ENCODE assay signal across 8 cellular contexts in the genomic region with DNA sequence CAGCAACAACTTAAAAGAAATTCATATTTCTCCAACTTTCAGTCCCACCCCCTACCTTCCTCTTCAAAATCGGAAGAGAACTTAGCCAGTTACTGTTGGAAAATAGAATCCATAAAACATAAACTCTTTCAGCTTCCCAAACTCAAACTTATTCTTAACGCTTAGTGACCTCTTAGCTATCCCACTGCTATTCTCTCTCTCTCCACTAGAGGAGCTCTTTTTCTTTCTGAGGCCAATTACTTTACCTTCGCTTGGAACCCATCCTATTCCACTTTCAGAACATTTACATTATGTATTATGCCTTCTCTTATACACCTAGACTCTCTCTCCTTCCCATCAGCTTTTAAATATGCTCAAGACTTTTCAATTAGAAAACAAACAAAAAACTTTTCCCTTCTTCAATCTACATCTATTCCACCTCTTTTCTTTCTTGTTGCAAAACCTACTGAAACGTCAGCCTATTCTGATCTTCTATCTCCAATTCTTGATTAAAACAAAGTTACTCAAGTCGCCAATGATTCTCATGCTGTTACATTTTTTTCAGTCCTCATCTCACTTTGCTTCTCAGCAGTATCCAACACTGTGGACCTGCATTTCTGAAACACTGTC. TPM values are rescaled to one million over a fixed set of nuclear protein-coding genes. Genes with fewer than 3 reads are reported as not detected.
A peak's percentile ranks its signal among the peaks of the same experiment; 100 is the strongest.
DNase-seq lines count a peak whose midpoint lies in the region; ATAC-seq, FAIRE-seq and TF ChIP-seq lines count a peak whose summit lies in the region.

No MANE protein-coding gene starts in this region.

- H3K9me3 ChIP-seq in GM23248 (ENCODE audit: low read depth) (no peaks in the 10 kb centered on the region), breast epithelium (no peaks in the 10 kb centered on the region)

- peak; percentile 62 for TF ChIP-seq CTCF in D721Med (IDR thresholded peaks at IDR 0.05; ENCODE audit: insufficient read depth, missing control alignments)
- peak; percentile 51 to 67 (median 60) for TF ChIP-seq CTCF in breast epithelium (IDR thresholded peaks at IDR 0.05)

- no peaks in the 10 kb centered on the region for H4K20me1 ChIP-seq in GM23248 (ENCODE audit: insufficient read depth)

- no peaks in the 10 kb centered on the region for H3K9me3 Mint-ChIP-seq in memory B cell

- H3K27me3 Mint-ChIP-seq in memory B cell: peaks cover 2% of the 10 kb centered on the region

- in situ Hi-C loops in GM23248 (cut with MboI): no loop called here

- no peaks in the 10 kb centered on the region for H3K4me1 ChIP-seq in GM23248 (ENCODE audit: insufficient read depth)
- no peaks in the 10 kb centered on the region for H3K4me1 ChIP-seq in breast epithelium

- H2AFZ ChIP-seq in GM23248: no peak overlapping the region

- intact Hi-C loops in breast epithelium (cut with DNase I; ENCODE audit: low total_unique reads): no loop called here

- H3K9ac ChIP-seq in GM23248: no peak overlapping the region

- H3K4me3 ChIP-seq in GM23248 (no peak overlapping the region), breast epithelium (no peak overlapping the region)

- no peak overlapping the region for H3K4me3 Mint-ChIP-seq in memory B cell

- H3K9me2 ChIP-seq in GM23248 (ENCODE audit: insufficient read depth): no peaks in the 10 kb centered on the region

- no peaks in the 10 kb centered on the region for H3K4me1 Mint-ChIP-seq in memory B cell

- H3K27ac ChIP-seq in GM23248: no peak overlapping the region
- H3K27ac ChIP-seq in breast epithelium: no peak overlapping the region

- DNase-seq in D721Med (ENCODE audit: insufficient read length, low spot score) (no peak), GM23248 (peak; percentile 40), NCI-H2196 treated with DMSO at 0.1 percent for 48 hours (lab: John Stamatoyannopoulos, UW; ENCODE audit: unreplicated experiment) (peak; percentile 25), breast epithelium (ENCODE audit: low spot score in 2 of 2) (no peak), memory B cell (ENCODE audit: low spot score in 2 of 2) (peak in 1 of 2 donors; percentile 11), retina (no peak)
- no peak for DNase-seq in effector CD4-positive, alpha-beta T cell

- TF ChIP-seq POLR2A in breast epithelium (IDR thresholded peaks at IDR 0.05): no peak

- H3K4me2 ChIP-seq in GM23248 (ENCODE audit: unreplicated experiment): no peak overlapping the region

- peak; percentile 84 for FAIRE-seq in D721Med (lab: Jason Lieb, UNC)

- no peaks in the 10 kb centered on the region for H3K79me2 ChIP-seq in GM23248 (ENCODE audit: insufficient read depth)

- H3F3A ChIP-seq in GM23248 (ENCODE audit: insufficient read depth): no peaks in the 10 kb centered on the region

- 13 to 20% methylated on average over 5 of the region's 5 CpGs for WGBS in GM23248 (ENCODE audit: low coverage in 1 of 2, low lambda C conversion rate in 2 of 2, missing lambda C conversion rate in 2 of 2), 2 experiments

- no peaks in the 10 kb centered on the region for H3K36me3 ChIP-seq in GM23248 (ENCODE audit: low read depth)
- H3K36me3 ChIP-seq in breast epithelium: no peaks in the 10 kb centered on the region

- no peaks in the 10 kb centered on the region for H3K36me3 Mint-ChIP-seq in memory B cell

- ATAC-seq in memory B cell (ENCODE audit: low read depth) (peak; percentile 39), HG03457 (IDR thresholded peaks at IDR 0.05; ENCODE audit: unreplicated experiment) (no peak)

- no peak overlapping the region for H3K27ac Mint-ChIP-seq in memory B cell

- peaks cover 2% of the 10 kb centered on the region for H3K27me3 ChIP-seq in GM23248 (replicated peaks; ENCODE audit: insufficient read depth)
- H3K27me3 ChIP-seq in breast epithelium: no peaks in the 10 kb centered on the region

RNA-seq across cellular contexts. Expression of a gene that starts 13.4 kb away (rescaled TPM):
- total RNA-seq in GM23248 (2014; rRNA removed; shearing (Covaris generic)): not detected in 2 replicates
- not detected in 2 replicates for polyA plus RNA-seq in GM23248 (2016; fragmentation: Nextera tagmentation; extraction: Ambion mirVana)
- not detected for total RNA-seq in breast epithelium

Comparison
In these comparisons a context has a peak if more than half of its experiments do, and no peak if none do; other contexts are left out.
1. DNase-seq: peak in GM23248 (single experiment) and NCI-H2196 treated with DMSO at 0.1 percent for 48 hours (single experiment); none in D721Med (single experiment), breast epithelium (0 of 2), retina (single experiment) and effector CD4-positive, alpha-beta T cell (single experiment).